18 cellular contexts compared by ENCODE assay signal in the genomic region with DNA sequence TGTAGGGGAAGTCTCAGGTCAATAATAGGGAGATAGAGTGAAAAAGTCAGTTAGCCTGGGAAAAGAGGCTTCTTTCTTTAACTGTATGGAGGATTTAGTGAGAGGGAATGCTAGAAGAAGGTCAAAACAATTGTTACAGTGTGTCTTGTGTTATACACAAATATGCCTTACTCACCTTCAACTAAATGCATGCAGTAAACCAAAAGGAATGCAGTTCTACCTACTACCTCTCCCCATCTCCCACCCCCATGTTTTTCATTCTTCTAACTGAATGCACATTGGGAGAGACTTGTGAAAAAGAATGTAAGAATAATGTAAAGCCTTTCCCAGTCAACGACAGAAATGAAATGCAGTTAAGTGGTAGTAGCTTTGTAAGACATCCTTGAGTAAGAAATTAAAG. TPM values are rescaled to one million over a fixed set of nuclear protein-coding genes. Genes with fewer than 3 reads are reported as not detected.
A peak's percentile ranks its signal among the peaks of the same experiment; 100 is the strongest.
DNase-seq lines count a peak whose midpoint lies in the region; ATAC-seq and TF ChIP-seq lines count a peak whose summit lies in the region.
"Had no signal": no experiment of that assay in that cellular context is flagged by ENCODE, and none has a peak within 500 bp of the region (broad histone marks: within the 10 kb centered on the region; RNA-seq: fewer than 3 reads in every experiment).

No MANE protein-coding gene starts in this region.

- CTCF ChIA-PET in CD4-positive, alpha-beta memory T cell (lab: Charles Lee; ENCODE audit: partially characterized antibody), result no interaction called here

- H3K4me1 Mint-ChIP-seq in CD4-positive, alpha-beta memory T cell, result peaks cover 37 to 55% (median 42%) of the 10 kb centered on the region in 4 donors
- peaks cover 2% of the 10 kb centered on the region for H3K4me1 Mint-ChIP-seq in memory B cell

- no peak for ATAC-seq in memory B cell (ENCODE audit: low read depth)
- no peak for ATAC-seq in left lung
- ATAC-seq: GM12878; Panc1; stimulated activated naive B cell treated with anti-CD40 and anti-IgM and Interleukin-4, amounts not matched to agents 10 μg/mL and 1 μg/mL and 100 μg/mL, for 72 hours had no signal

- TF ChIP-seq CTCF in choroid plexus epithelial cell (conservative IDR thresholded peaks at IDR 0.05; ENCODE audit: low read depth, low read length), result no peak
- no peak for TF ChIP-seq CTCF in left lung (IDR thresholded peaks at IDR 0.05)

- peaks cover 0 to 2% (median 0%) of the 10 kb centered on the region in 8 donors for H3K9me3 Mint-ChIP-seq in CD4-positive, alpha-beta memory T cell
- no peaks in the 10 kb centered on the region for H3K9me3 Mint-ChIP-seq in memory B cell
- H3K9me3 Mint-ChIP-seq: activated T-helper 2 cell treated with anti-CD3 and anti-CD28 coated beads, Interferon-gamma antibody, Interleukin-2, Interleukin-4, amounts not matched to agents 10 μg/mL and 5 μg/mL and 100 μg/mL, durations not matched to agents 14 hours and 24 hours and 36 hours; stimulated activated naive B cell treated with anti-CD40 and anti-IgM and Interleukin-4, amounts not matched to agents 10 μg/mL and 1 μg/mL and 100 μg/mL, for 72 hours had no signal

- H3K27me3 Mint-ChIP-seq in CD4-positive, alpha-beta memory T cell, result no peaks in the 10 kb centered on the region
- H3K27me3 Mint-ChIP-seq in memory B cell, result no peaks in the 10 kb centered on the region
- H3K27me3 Mint-ChIP-seq: stimulated activated naive B cell treated with anti-CD40 and anti-IgM and Interleukin-4, amounts not matched to agents 10 μg/mL and 1 μg/mL and 100 μg/mL, for 72 hours had no signal

- H3K36me3 ChIP-seq in CD4-positive, alpha-beta memory T cell (ENCODE audit: insufficient read depth, low read length), result no peaks in the 10 kb centered on the region
- H3K36me3 ChIP-seq in HUES48 (ENCODE audit: control insufficient read depth, insufficient read depth, low read length) (peaks cover 26% of the 10 kb centered on the region), left lung (peaks cover 0 to 20% of the 10 kb centered on the region in 2 donors)
- H3K36me3 ChIP-seq: right atrium auricular region had no signal

- peaks cover 10 to 20% of the 10 kb centered on the region in 2 donors for H3K36me3 Mint-ChIP-seq in CD4-positive, alpha-beta memory T cell
- H3K36me3 Mint-ChIP-seq in memory B cell, result peaks cover 16% of the 10 kb centered on the region

- H3K4me3 Mint-ChIP-seq in CD4-positive, alpha-beta memory T cell, result peak overlapping the region in 4 of 8 donors; percentile 2 to 18 (median 12)
- no peak overlapping the region for H3K4me3 Mint-ChIP-seq in memory B cell
- H3K4me3 Mint-ChIP-seq: stimulated activated naive B cell treated with anti-CD40 and anti-IgM and Interleukin-4, amounts not matched to agents 10 μg/mL and 1 μg/mL and 100 μg/mL, for 72 hours had no signal

- peaks cover 54% of the 10 kb centered on the region for H3K4me1 ChIP-seq in CD4-positive, alpha-beta memory T cell (ENCODE audit: insufficient read depth, low read length)
- H3K4me1 ChIP-seq in HUES48 (ENCODE audit: control insufficient read depth, insufficient read depth, low read length), result peaks cover 13% of the 10 kb centered on the region; the same call in 1 of the 2 replicates
- no peaks in the 10 kb centered on the region for H3K4me1 ChIP-seq in left lung
- H3K4me1 ChIP-seq: right atrium auricular region had no signal

- POLR2A ChIA-PET in CD4-positive, alpha-beta memory T cell (lab: Charles Lee; ENCODE audit: partially characterized antibody), result interaction anchor here (1.2 to 4.4 kb wide), 4 partner anchors 17 to 95 kb away, joined by 3 to 63 read pairs (median 4); a partner anchor contains a TSS

- peak overlapping the region; percentile 72 to 93 (median 88) for H3K27ac Mint-ChIP-seq in CD4-positive, alpha-beta memory T cell
- H3K27ac Mint-ChIP-seq in memory B cell, result peak overlapping the region; percentile 28
- H3K27ac Mint-ChIP-seq: activated T-helper 2 cell treated with anti-CD3 and anti-CD28 coated beads, Interferon-gamma antibody, Interleukin-2, Interleukin-4, amounts not matched to agents 10 μg/mL and 5 μg/mL and 100 μg/mL, durations not matched to agents 14 hours and 24 hours and 36 hours had no signal

- no peak overlapping the region for H3K27ac ChIP-seq in CD4-positive, alpha-beta memory T cell (ENCODE audit: low read depth, low read length)
- peak overlapping the region; percentile 70 for H3K27ac ChIP-seq in HUES48 (ENCODE audit: low read depth, low read length)
- H3K27ac ChIP-seq in left lung, result peak overlapping the region in 1 of 2 donors; percentile 72
- H3K27ac ChIP-seq: right atrium auricular region had no signal

- H3K4me3 ChIP-seq in CD4-positive, alpha-beta memory T cell (ENCODE audit: low read length in 2 of 2), result no peak overlapping the region
- H3K4me3 ChIP-seq in HUES48 (ENCODE audit: low read depth, low read length) (no peak overlapping the region), choroid plexus epithelial cell (ENCODE audit: low read depth, low read length) (no peak overlapping the region), left lung (no peak overlapping the region)
- H3K4me3 ChIP-seq: GM12878, right atrium auricular region had no signal

- H3K9me3 ChIP-seq in CD4-positive, alpha-beta memory T cell (ENCODE audit: control insufficient read depth in 1 of 2, low read length in 2 of 2), result no peaks in the 10 kb centered on the region
- no peaks in the 10 kb centered on the region for H3K9me3 ChIP-seq in HUES48 (ENCODE audit: control insufficient read depth, insufficient read depth, low read length)
- H3K9me3 ChIP-seq in left lung, result no peaks in the 10 kb centered on the region
- H3K9me3 ChIP-seq: right atrium auricular region had no signal

- no peaks in the 10 kb centered on the region for H3K27me3 ChIP-seq in CD4-positive, alpha-beta memory T cell (ENCODE audit: insufficient read depth, low read length)
- no peaks in the 10 kb centered on the region for H3K27me3 ChIP-seq in HUES48 (ENCODE audit: control insufficient read depth, insufficient read depth, low read length)
- no peaks in the 10 kb centered on the region for H3K27me3 ChIP-seq in left lung
- H3K27me3 ChIP-seq: right atrium auricular region had no signal

- H3K9ac ChIP-seq in HUES48 (ENCODE audit: low read depth, low read length), result no peak overlapping the region

- intact Hi-C loops in CD4-positive, alpha-beta memory T cell (cut with micrococcal nuclease), result loop anchor here (5.0 kb wide), 1 partner anchor 91 kb away; a partner anchor contains a TSS
- intact Hi-C loops in left lung (cut with DNase I), result no loop called here
- intact Hi-C loops in head of caudate nucleus (cut with DNase I), result no loop called here

- no peak for DNase-seq in CD4-positive, alpha-beta memory T cell
- peak; percentile 30 for DNase-seq in choroid plexus epithelial cell (ENCODE audit: low read depth)
- no peak for DNase-seq in memory B cell (ENCODE audit: low spot score in 2 of 2)
- no peak for DNase-seq in NCI-H748 treated with DMSO at 0.1 percent for 48 hours (lab: John Stamatoyannopoulos, UW)
- DNase-seq in left lung, result no peak
- DNase-seq in head of caudate nucleus, result no peak
- no peak for DNase-seq in NCI-H187 (lab: John Stamatoyannopoulos, UW)
- DNase-seq: activated CD4-positive, CD25-positive, alpha-beta regulatory T cell treated with anti-CD3 and anti-CD28 coated beads, Interleukin-2, amount 50 U/mL, for 72 hours; DND-41; HCEC 1CT; NCI-H1092; stimulated activated CD4-positive, alpha-beta T cell treated with anti-CD3 and anti-CD28 coated beads, Interleukin-4, amount 100 ng/mL, for 24 hours; stimulated activated naive B cell treated with anti-CD40 and anti-IgM and Interleukin-4, amounts not matched to agents 10 μg/mL and 1 μg/mL and 100 μg/mL, for 72 hours had no signal

RNA-seq across cellular contexts. Expression of a gene that starts 33.8 kb away (rescaled TPM):
- total RNA-seq in CD4-positive, alpha-beta memory T cell, result 100 to 1,000 TPM in 1 of 2 experiments, 10 to 100 TPM in 1; 93.4 to 104 TPM
- polyA plus RNA-seq in CD4-positive, alpha-beta memory T cell, result 10 to 100 TPM; 11.8 to 22.5 TPM
- total RNA-seq in left lung, result 10 to 100 TPM; 19.4 to 24.3 TPM
